Comparison of ENCODE assay signal across 29 cellular contexts in the genomic region with DNA sequence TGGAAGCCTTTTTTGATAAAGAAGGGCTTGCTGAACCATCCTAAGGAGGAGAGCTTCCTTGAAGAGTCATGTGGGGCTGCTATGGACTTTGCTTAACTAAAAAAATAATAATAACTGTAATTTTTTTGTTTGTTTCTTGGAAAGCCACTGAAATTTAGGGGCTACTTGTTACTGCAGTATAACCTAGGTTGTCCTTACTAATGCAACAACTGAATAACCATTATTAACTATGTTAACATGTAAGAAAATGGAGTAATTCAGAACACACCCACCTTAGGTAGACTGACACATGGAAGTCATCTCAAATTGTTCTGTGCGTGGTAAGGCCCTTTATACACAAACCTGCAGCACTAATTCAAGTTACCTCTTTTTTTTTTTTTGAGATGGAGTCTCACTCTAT.
"Had no signal": no experiment of that assay in that cellular context is flagged by ENCODE, and none has a peak within 500 bp of the region (broad histone marks: within the 10 kb centered on the region; RNA-seq: fewer than 3 reads in every experiment).

No MANE protein-coding gene starts in this region.

- DNase-seq: colonic mucosa; cortex of kidney; dermis blood vessel endothelial cell; dorsolateral prefrontal cortex; effector CD4-positive, alpha-beta T cell; effector CD8-positive, alpha-beta T cell; effector memory CD4-positive, alpha-beta T cell; effector memory CD8-positive, alpha-beta T cell; erythroblast; esophagus squamous epithelium; foreskin fibroblast; foreskin keratinocyte; foreskin melanocyte; gastrocnemius medialis; glutamatergic neuron; head of caudate nucleus; heart left ventricle; heart right ventricle had no signal

- H3K27me3 Mint-ChIP-seq: dendritic cell treated with granulocyte-macrophage colony-stimulating factor and Interleukin-4, amounts not matched to agents 40 ng/mL and 50 ng/mL, for 4 days had no signal

- H3K27ac ChIP-seq: coronary artery, dorsolateral prefrontal cortex, epithelial cell of prostate, esophagus muscularis mucosa, esophagus squamous epithelium, foreskin keratinocyte, gastroesophageal sphincter, heart left ventricle, heart right ventricle had no signal

- ATAC-seq: effector memory CD8-positive, alpha-beta T cell; esophagus mucosa; foreskin keratinocyte; gastroesophageal sphincter; heart left ventricle; heart right ventricle had no signal

- H3K27me3 ChIP-seq: colonic mucosa, esophagus muscularis mucosa, esophagus squamous epithelium, foreskin keratinocyte, gastrocnemius medialis, gastroesophageal sphincter, heart left ventricle, heart right ventricle had no signal

- H3K9me3 Mint-ChIP-seq: dendritic cell treated with granulocyte-macrophage colony-stimulating factor and Interleukin-4, amounts not matched to agents 40 ng/mL and 50 ng/mL, for 4 days; effector memory CD8-positive, alpha-beta T cell; endodermal cell had no signal

- H3K4me3 Mint-ChIP-seq: dendritic cell treated with granulocyte-macrophage colony-stimulating factor and Interleukin-4, amounts not matched to agents 40 ng/mL and 50 ng/mL, for 4 days; effector memory CD8-positive, alpha-beta T cell; endodermal cell had no signal

- FAIRE-seq: colon, endometrium, endothelial cell of umbilical vein, frontal cortex had no signal

- H3K4me3 ChIP-seq: colonic mucosa, coronary artery, dorsolateral prefrontal cortex, esophagus muscularis mucosa, esophagus squamous epithelium, gastrocnemius medialis, gastroesophageal sphincter, heart left ventricle, heart right ventricle had no signal

- H3K9me3 ChIP-seq: colonic mucosa, esophagus muscularis mucosa, esophagus squamous epithelium, gastrocnemius medialis had no signal

- H3K4me1 ChIP-seq: colonic mucosa, esophagus muscularis mucosa, gastroesophageal sphincter had no signal

- H3K36me3 ChIP-seq: colonic mucosa, esophagus muscularis mucosa, esophagus squamous epithelium, gastrocnemius medialis, gastroesophageal sphincter, heart left ventricle, heart right ventricle had no signal

- H3K27ac Mint-ChIP-seq: dendritic cell treated with granulocyte-macrophage colony-stimulating factor and Interleukin-4, amounts not matched to agents 40 ng/mL and 50 ng/mL, for 4 days; effector memory CD8-positive, alpha-beta T cell; endodermal cell had no signal
